In genomic region chr3:40452876-40453730, GRCh38 we compare ENCODE assay signal across 8 cellular contexts. TPM values are rescaled to one million over a fixed set of nuclear protein-coding genes. Genes with fewer than 3 reads are reported as not detected.
A peak's percentile ranks its signal among the peaks of the same experiment; 100 is the strongest.
DNase-seq lines count a peak whose midpoint lies in the region; ATAC-seq and TF ChIP-seq lines count a peak whose summit lies in the region.

No MANE protein-coding gene starts in this region.

- ATAC-seq in GM21619 (IDR thresholded peaks at IDR 0.05; ENCODE audit: unreplicated experiment) = peak; percentile 94
- peak; percentile 96 for ATAC-seq in mucosa of descending colon

- peaks cover 22% of the 10 kb centered on the region for H3K4me1 ChIP-seq in mucosa of descending colon (ENCODE audit: low read depth)

- DNase-seq in DMS153 treated with DMSO at 0.1 percent for 48 hours (lab: John Stamatoyannopoulos, UW; ENCODE audit: unreplicated experiment) (peak; percentile 81), OCI-M2 (lab: John Stamatoyannopoulos, UW; ENCODE audit: unreplicated experiment) (peak; percentile 91), epithelial cell of proximal tubule (ENCODE audit: low read depth) (peak; percentile 86), mucosa of descending colon (peak; percentile 97 to 99 (median 98))
- peak; percentile 89 for DNase-seq in activated T-cell treated with anti-CD3 and anti-CD28 coated beads, Interleukin-2, amount 50 U/mL, for 1 hour
- peak; percentile 75 to 92 for DNase-seq in stimulated activated CD8-positive, alpha-beta memory T cell treated with anti-CD3 and anti-CD28 coated beads, Interleukin-4, amount 100 ng/mL, for 1 hour (ENCODE audit: low read depth in 2 of 2, low spot score in 1 of 2)

- no peak for TF ChIP-seq EP300 in Ishikawa (IDR thresholded peaks at IDR 0.05; ENCODE audit: borderline replicate concordance)

- TF ChIP-seq CTCF in epithelial cell of proximal tubule (conservative IDR thresholded peaks at IDR 0.05; ENCODE audit: low read depth, low read length) (no peak), mucosa of descending colon (IDR thresholded peaks at IDR 0.05) (peak; percentile 7)

- intact Hi-C loops in mucosa of descending colon (cut with DNase I, micrococcal nuclease) = no loop called here

- H3K4me3 ChIP-seq in epithelial cell of proximal tubule (ENCODE audit: low read depth, low read length) (peak overlapping the region; percentile 68), mucosa of descending colon (peak overlapping the region; percentile 43)

- TF ChIP-seq RAD21 in Ishikawa (IDR thresholded peaks at IDR 0.05; ENCODE audit: low read depth) = no peak

- H3K36me3 ChIP-seq in mucosa of descending colon (ENCODE audit: low read depth) = no peaks in the 10 kb centered on the region

- H3K9me3 ChIP-seq in mucosa of descending colon = no peaks in the 10 kb centered on the region

TF ChIP-seq in Ishikawa, 13 proteins besides CTCF, POLR2A, EP300 and RAD21:
- TF ChIP-seq YY1 (IDR thresholded peaks at IDR 0.05; ENCODE audit: low read depth) (peak; percentile 98), TEAD4 (IDR thresholded peaks at IDR 0.05) (no peak), TCF12 (IDR thresholded peaks at IDR 0.05; ENCODE audit: low read depth) (peak; percentile 37; the same call in 1 of the 2 replicates), ZBTB7A (IDR thresholded peaks at IDR 0.05; ENCODE audit: low read depth) (no peak), TAF1 (IDR thresholded peaks at IDR 0.05; ENCODE audit: low read depth) (peak; percentile 73), USF1 (IDR thresholded peaks at IDR 0.05) (peak; percentile 38; the same call in 1 of the 2 replicates), NFIC (IDR thresholded peaks at IDR 0.05) (no peak), FOXM1 (IDR thresholded peaks at IDR 0.05; ENCODE audit: borderline replicate concordance, low read depth) (no peak), REST (IDR thresholded peaks at IDR 0.05; ENCODE audit: low read depth) (no peak), EGR1 (IDR thresholded peaks at IDR 0.05) (no peak; the same call in 1 of the 2 replicates), CEBPB (IDR thresholded peaks at IDR 0.05) (no peak), CREB1 (IDR thresholded peaks at IDR 0.05; ENCODE audit: low read depth) (peak; percentile 62; the same call in 1 of the 2 replicates)
- TF ChIP-seq, protein P1, sequence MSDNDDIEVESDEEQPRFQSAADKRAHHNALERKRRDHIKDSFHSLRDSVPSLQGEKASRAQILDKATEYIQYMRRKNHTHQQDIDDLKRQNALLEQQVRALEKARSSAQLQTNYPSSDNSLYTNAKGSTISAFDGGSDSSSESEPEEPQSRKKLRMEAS (IDR thresholded peaks at IDR 0.05) = peak; percentile 47

RNA-seq across cellular contexts. Expression of gene RPL14, which starts 4.0 kb away (rescaled TPM):
- total RNA-seq in epithelial cell of proximal tubule (463 and 670 TPM in 2 replicates), mucosa of descending colon (1,000 to 10,000 TPM; 1,286 to 1,516 (median 1,490) TPM)

RNA-seq across cellular contexts. Expression of gene ZNF619, which starts 23.8 kb away (rescaled TPM):
- total RNA-seq in epithelial cell of proximal tubule (4.9 and 5.3 TPM in 2 replicates), mucosa of descending colon (10 to 100 TPM in 1 of 3 donors, 1 to 10 TPM in 2; 6.5 to 11.3 (median 9.5) TPM)

RNA-seq across cellular contexts. Expression of gene ZNF620, which starts 52.7 kb away (rescaled TPM):
- 2.5 and 9.0 TPM in 2 replicates for total RNA-seq in epithelial cell of proximal tubule
- total RNA-seq in mucosa of descending colon = 1 to 10 TPM; 4.0 to 7.0 (median 6.4) TPM

Comparison
In these comparisons a context has a peak if more than half of its experiments do, and no peak if none do; other contexts are left out.
1. Peak in every context shown above with its lines: DNase-seq, ATAC-seq and H3K4me3 ChIP-seq.